In the genomic region with DNA sequence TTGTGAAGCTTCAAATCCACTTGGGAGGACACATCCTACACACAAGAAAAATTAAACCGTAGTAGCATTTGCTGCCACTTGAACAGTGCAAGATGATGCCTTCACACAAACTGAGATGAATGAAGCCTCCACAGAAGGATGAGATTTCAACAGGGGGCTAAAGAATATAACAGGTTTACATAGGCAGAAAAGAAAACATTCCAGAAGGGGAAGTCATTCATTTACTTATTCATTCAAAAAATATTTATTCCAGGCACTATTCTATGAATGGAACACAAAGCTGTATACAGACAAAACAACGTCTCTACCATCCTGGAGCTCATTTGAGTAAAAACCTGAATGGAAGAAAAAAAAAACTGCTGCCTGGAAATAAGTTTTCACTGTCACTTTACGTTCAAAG, we compare ENCODE assay signal across 21 cellular contexts.
DNase-seq lines count a peak whose midpoint lies in the region; ATAC-seq, FAIRE-seq and TF ChIP-seq lines count a peak whose summit lies in the region.
"Had no signal": no experiment of that assay in that cellular context is flagged by ENCODE, and none has a peak within 500 bp of the region (broad histone marks: within the 10 kb centered on the region; RNA-seq: fewer than 3 reads in every experiment).

No MANE protein-coding gene starts in this region.

- H4K20me1 ChIP-seq in GM23248 (ENCODE audit: insufficient read depth): no peaks in the 10 kb centered on the region
- H4K20me1 ChIP-seq in SK-N-SH (ENCODE audit: insufficient read depth): no peaks in the 10 kb centered on the region
- no peaks in the 10 kb centered on the region for H4K20me1 ChIP-seq in H1 (replicated peaks in 1 of 2; ENCODE audit: control insufficient read depth in 1 of 2, insufficient read depth in 2 of 2, low read length in 2 of 2)

- H3K56ac ChIP-seq in H1 (replicated peaks; ENCODE audit: insufficient read length, low read depth, low read length): no peak overlapping the region

- no peaks in the 10 kb centered on the region for H3K36me3 ChIP-seq in GM23248 (ENCODE audit: low read depth)
- no peaks in the 10 kb centered on the region for H3K36me3 ChIP-seq in SK-N-SH (replicated peaks in 1 of 2; ENCODE audit: control insufficient read depth in 1 of 2, insufficient read depth in 2 of 2, low read length in 1 of 2)
- H3K36me3 ChIP-seq in H1 (ENCODE audit: control insufficient read depth in 2 of 4, insufficient read depth in 4 of 4, low read length in 3 of 4): no peaks in the 10 kb centered on the region
- H3K36me3 ChIP-seq in BE2C: no peaks in the 10 kb centered on the region

- H2BK5ac ChIP-seq in H1 (ENCODE audit: low read depth, low read length): no peak overlapping the region

- H3K9me3 ChIP-seq in GM23248 (ENCODE audit: low read depth) (no peaks in the 10 kb centered on the region), SK-N-SH (no peaks in the 10 kb centered on the region), H1 (ENCODE audit: insufficient read depth in 2 of 2, low read depth in 1 of 2, low read length in 1 of 2) (no peaks in the 10 kb centered on the region), BE2C (no peaks in the 10 kb centered on the region)
- H3K9me3 ChIP-seq: A549 had no signal

- H2BK120ac ChIP-seq in H1 (replicated peaks; ENCODE audit: low read depth, low read length): no peak overlapping the region

- ATAC-seq in foreskin keratinocyte (peak; percentile 37), HG02763 (IDR thresholded peaks at IDR 0.05; ENCODE audit: unreplicated experiment) (no peak), HG02642 (IDR thresholded peaks at IDR 0.05; ENCODE audit: poor library complexity, unreplicated experiment) (no peak)
- ATAC-seq: A549, K562, Panc1 had no signal

- H3K4me1 ChIP-seq in GM23248 (ENCODE audit: insufficient read depth) (0 out of 2 replicates have a peak, but pooled peaks cover 2% of the 10 kb centered on the region), SK-N-SH (ENCODE audit: control insufficient read depth in 1 of 2, insufficient read depth in 2 of 2, low read depth in 1 of 2, low read length in 1 of 2) (no peaks in the 10 kb centered on the region), H1 (replicated peaks in 1 of 4; ENCODE audit: control insufficient read depth in 3 of 4, insufficient read depth in 4 of 4, low read length in 3 of 4) (no peaks in the 10 kb centered on the region), foreskin keratinocyte (peaks cover 8% of the 10 kb centered on the region), BE2C (no peaks in the 10 kb centered on the region)
- H3K4me1 ChIP-seq: A549 had no signal

- no peak overlapping the region for H2BK12ac ChIP-seq in H1 (ENCODE audit: low read depth, low read length)

- no peak overlapping the region for H3K18ac ChIP-seq in H1 (ENCODE audit: extremely low read depth, low read length)

- TF ChIP-seq RAD21 in SK-N-SH (IDR thresholded peaks at IDR 0.05; ENCODE audit: low read length) (no peak), H1 (IDR thresholded peaks at IDR 0.05 in 1 of 2, conservative IDR thresholded peaks at IDR 0.05 in 1 of 2; ENCODE audit: low read depth in 2 of 2, low read length in 2 of 2) (no peak)

- H4K8ac ChIP-seq in H1 (ENCODE audit: extremely low read depth, insufficient read depth, low read length): no peak overlapping the region

- no peak overlapping the region for H2BK20ac ChIP-seq in H1 (ENCODE audit: low read length)

- no peaks in the 10 kb centered on the region for H3K79me2 ChIP-seq in GM23248 (ENCODE audit: insufficient read depth)
- H3K79me2 ChIP-seq in SK-N-SH (ENCODE audit: insufficient read depth): no peaks in the 10 kb centered on the region
- H3K79me2 ChIP-seq in H1 (ENCODE audit: control insufficient read depth in 1 of 2, insufficient read depth in 2 of 2, low read length in 2 of 2): no peaks in the 10 kb centered on the region

- H3K27me3 ChIP-seq in GM23248 (replicated peaks; ENCODE audit: insufficient read depth) (no peaks in the 10 kb centered on the region), SK-N-SH (ENCODE audit: insufficient read depth) (no peaks in the 10 kb centered on the region), H1 (replicated peaks in 1 of 4; ENCODE audit: control insufficient read depth in 3 of 4, extremely low read depth in 1 of 4, insufficient read depth in 3 of 4, low read length in 3 of 4) (no peaks in the 10 kb centered on the region), foreskin keratinocyte (no peaks in the 10 kb centered on the region), BE2C (no peaks in the 10 kb centered on the region)

- H3F3A ChIP-seq in GM23248 (ENCODE audit: insufficient read depth): no peaks in the 10 kb centered on the region
- H3F3A ChIP-seq in SK-N-SH (replicated peaks; ENCODE audit: insufficient read depth): no peaks in the 10 kb centered on the region

- H2AK5ac ChIP-seq in H1 (ENCODE audit: low read depth, low read length): no peak overlapping the region

- WGBS in GM23248 (ENCODE audit: low coverage in 1 of 2, low lambda C conversion rate in 2 of 2, missing lambda C conversion rate in 2 of 2), 2 experiments: 61 to 62% methylated on average over 3 of the region's 3 CpGs
- WGBS in SK-N-SH (ENCODE audit: low lambda C conversion rate): 63% methylated on average over 3 of the region's 3 CpGs
- WGBS in H1 (ENCODE audit: extremely low coverage in 1 of 2, insufficient coverage in 1 of 2, insufficient read length in 1 of 2, insufficient replicate concordance in 2 of 2, low coverage in 1 of 2, low lambda C conversion rate in 2 of 2, missing lambda C conversion rate in 1 of 2), 2 experiments: 59% methylated on average over 3 of the region's 3 CpGs; no CpG with 5 or more reads in 1 of the 2 experiments

- POLR2A ChIA-PET in SK-N-SH (lab: Yijun Ruan, JAX): no interaction called here
- POLR2A ChIA-PET in H1 (lab: Charles Lee; ENCODE audit: partially characterized antibody): no interaction called here

- H3K23me2 ChIP-seq in H1 (ENCODE audit: low read depth, low read length): no peaks in the 10 kb centered on the region

- H2AFZ ChIP-seq in GM23248 (no peak overlapping the region), SK-N-SH (ENCODE audit: low read depth) (peak overlapping the region; percentile 49; the same call in 1 of the 2 replicates), H1 (ENCODE audit: low read length) (no peak overlapping the region)

- in situ Hi-C loops in GM23248 (cut with MboI): loop anchor here (5.0 kb wide), 1 partner anchor 181 kb away; no protein-coding TSS in a partner anchor

- H4K5ac ChIP-seq in H1 (ENCODE audit: insufficient read length, low read depth, low read length): peak overlapping the region; percentile 23

- no peak for FAIRE-seq in H1 (lab: Jason Lieb, UNC)
- FAIRE-seq: A549, GM19239, HTR-8/SVneo, K562 had no signal

- H3K79me1 ChIP-seq in H1 (ENCODE audit: low read depth, low read length): no peaks in the 10 kb centered on the region

- no peak overlapping the region for H3K4me2 ChIP-seq in GM23248 (ENCODE audit: unreplicated experiment)
- 0 out of 2 replicates have a peak overlapping the region, but pooled peaks have one; percentile 9 for H3K4me2 ChIP-seq in SK-N-SH
- no peak overlapping the region for H3K4me2 ChIP-seq in H1 (ENCODE audit: insufficient read depth in 1 of 2, low read depth in 2 of 2, low read length in 2 of 2)
- H3K4me2 ChIP-seq: A549 had no signal

- H3K4ac ChIP-seq in H1 (replicated peaks; ENCODE audit: insufficient read length, low read depth, low read length): no peak overlapping the region

- CTCF ChIA-PET in SK-N-SH (lab: Yijun Ruan, JAX) (interaction anchor here (1.0 to 8.3 kb wide), 16 partner anchors 14 to 834 kb away, joined by 3 to 116 read pairs (median 6); no protein-coding TSS in a partner anchor), H1 (lab: Charles Lee; ENCODE audit: partially characterized antibody) (interaction anchor here (0.9 to 16.8 kb wide), 18 partner anchors 8 to 629 kb away, joined by 3 to 266 read pairs (median 4); partner anchors contain the start of gene CDH20)

- no peak overlapping the region for H2BK15ac ChIP-seq in H1 (ENCODE audit: low read length)

- no peak for TF ChIP-seq CTCF in SK-N-SH (IDR thresholded peaks at IDR 0.05)
- TF ChIP-seq CTCF in H1 (IDR thresholded peaks at IDR 0.05; ENCODE audit: control extremely low read depth in 1 of 3, insufficient read depth in 1 of 3, low read depth in 1 of 3, low read length in 3 of 3): no peak
- no peak for TF ChIP-seq CTCF in foreskin keratinocyte (conservative IDR thresholded peaks at IDR 0.05)
- TF ChIP-seq CTCF in BE2C (IDR thresholded peaks at IDR 0.05; ENCODE audit: low read depth, low read length): no peak

- H3K27ac ChIP-seq in GM23248 (no peak overlapping the region), SK-N-SH (ENCODE audit: low read depth in 2 of 2, low read length in 1 of 2) (no peak overlapping the region), H1 (ENCODE audit: low read depth, low read length) (no peak overlapping the region), foreskin keratinocyte (no peak overlapping the region)
- H3K27ac ChIP-seq: A549, C4-2B, HL-60 had no signal

- no peak overlapping the region for H3K23ac ChIP-seq in H1 (ENCODE audit: insufficient read length)

- H3K9ac ChIP-seq in GM23248 (no peak overlapping the region), SK-N-SH (no peak overlapping the region), H1 (replicated peaks in 1 of 4; ENCODE audit: extremely low read depth in 1 of 4, low read depth in 3 of 4, low read length in 3 of 4) (no peak overlapping the region)

- TF ChIP-seq EP300 in SK-N-SH (IDR thresholded peaks at IDR 0.05; ENCODE audit: borderline replicate concordance in 1 of 2, low read depth in 1 of 2, low read length in 1 of 2): no peak
- TF ChIP-seq EP300 in H1 (IDR thresholded peaks at IDR 0.05; ENCODE audit: borderline replicate concordance in 1 of 2, low read depth in 2 of 2, low read length in 2 of 2): no peak

- H3K4me3 ChIP-seq in GM23248 (no peak overlapping the region), SK-N-SH (ENCODE audit: low read depth in 2 of 2, low read length in 1 of 2) (no peak overlapping the region), H1 (ENCODE audit: extremely low read depth in 1 of 4, insufficient read depth in 2 of 4, low read depth in 3 of 4, low read length in 4 of 4) (no peak overlapping the region), BE2C (ENCODE audit: low read depth, low read length) (no peak overlapping the region)
- H3K4me3 ChIP-seq: A549, K562 had no signal

- no peak overlapping the region for H3K14ac ChIP-seq in H1 (ENCODE audit: insufficient read length)

- DNase-seq in GM23248: peak; percentile 14
- no peak for DNase-seq in SK-N-SH
- no peak for DNase-seq in H1 (ENCODE audit: low read depth in 1 of 2, low spot score in 2 of 2)
- DNase-seq in foreskin keratinocyte: peak in 1 of 2 donors; percentile 16
- no peak for DNase-seq in BE2C
- no peak for DNase-seq in NCI-H187 (lab: John Stamatoyannopoulos, UW)
- DNase-seq: DMS 273 treated with DMSO at 0.1 percent for 48 hours, H7, NCI-H1436 treated with DMSO at 0.1 percent for 48 hours, NCI-H2081, NCI-H510A treated with DMSO at 0.1 percent for 48 hours, SHP77 had no signal

- no peak overlapping the region for H4K91ac ChIP-seq in H1 (replicated peaks; ENCODE audit: insufficient read length, low read length)

- no peak for TF ChIP-seq POLR2A in H1 (IDR thresholded peaks at IDR 0.05; ENCODE audit: control extremely low read depth in 1 of 2, low read depth in 2 of 2, low read length in 2 of 2)

- H3K9me2 ChIP-seq in GM23248 (ENCODE audit: insufficient read depth): no peaks in the 10 kb centered on the region
- H3K9me2 ChIP-seq in SK-N-SH: no peaks in the 10 kb centered on the region

TF ChIP-seq in SK-N-SH, 30 proteins besides CTCF, POLR2A, EP300 and RAD21 (continues in another document):
- TF ChIP-seq RFX5 (IDR thresholded peaks at IDR 0.05; ENCODE audit: low read length): no peak
